In the genomic region with DNA sequence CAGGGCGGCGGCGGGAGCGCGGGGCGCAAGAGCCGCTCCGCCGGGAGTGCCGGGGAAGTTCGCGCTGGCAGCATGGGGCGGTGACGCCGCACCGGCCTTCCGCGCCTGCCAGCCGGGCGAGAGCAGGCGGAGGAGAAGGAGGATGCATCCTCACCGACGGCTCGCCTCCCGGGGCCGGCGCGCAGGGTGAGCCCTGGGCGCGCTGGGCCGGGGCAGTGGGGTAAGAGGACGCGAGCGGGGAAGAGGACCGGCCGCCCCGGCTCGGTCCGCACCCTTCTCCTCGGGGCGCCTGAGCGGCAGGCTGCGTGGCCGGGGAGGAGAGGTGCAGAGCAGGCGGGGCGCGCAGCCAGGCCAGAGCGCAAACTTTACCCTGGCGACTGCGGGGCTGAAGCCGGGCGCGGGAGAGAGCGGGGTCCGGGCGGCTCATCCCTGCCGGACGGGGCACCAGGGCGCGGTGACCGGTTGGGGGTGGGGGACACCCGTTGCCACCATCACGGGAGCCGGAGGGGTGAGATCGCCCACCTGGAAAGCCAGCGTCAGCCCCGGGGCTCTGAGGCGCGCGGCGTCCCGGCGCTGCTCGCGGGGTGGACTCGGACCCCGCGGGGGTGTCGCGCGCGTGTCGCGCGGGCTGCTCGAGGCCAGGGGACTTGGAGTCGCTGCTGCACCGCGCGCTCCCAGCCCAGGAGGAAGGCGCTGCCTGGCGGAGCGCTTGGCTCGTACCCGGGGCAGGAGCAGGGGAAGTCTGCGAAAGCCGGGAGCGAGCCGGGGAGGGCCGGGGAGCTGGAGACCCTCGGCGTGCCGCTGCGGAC, we compare ENCODE assay signal across 10 cellular contexts. TPM values are rescaled to one million over a fixed set of nuclear protein-coding genes. Genes with fewer than 3 reads are reported as not detected.
DNase-seq lines count a peak whose midpoint lies in the region; ATAC-seq, FAIRE-seq and TF ChIP-seq lines count a peak whose summit lies in the region.
"Had no signal": no experiment of that assay in that cellular context is flagged by ENCODE, and none has a peak within 500 bp of the region (broad histone marks: within the 10 kb centered on the region; RNA-seq: fewer than 3 reads in every experiment).

No MANE protein-coding gene starts in this region.

- H3K36me3 ChIP-seq in brain microvascular endothelial cell (replicated peaks), result no peaks in the 10 kb centered on the region
- H3K36me3 ChIP-seq: left lung had no signal

- peak; percentile 18 to 20 for ATAC-seq in left cardiac atrium
- ATAC-seq in Right ventricle myocardium inferior, result no peak
- no peak for ATAC-seq in HG03442 (IDR thresholded peaks at IDR 0.05; ENCODE audit: unreplicated experiment)
- no peak for ATAC-seq in GM19351 (IDR thresholded peaks at IDR 0.05; ENCODE audit: unreplicated experiment)

- no peak for TF ChIP-seq CTCF in brain microvascular endothelial cell (IDR thresholded peaks at IDR 0.05; ENCODE audit: low read depth, low read length, missing control alignments)

- intact Hi-C loops in left cardiac atrium (cut with DNase I) (loop anchor here in 1 of 2 donors (5.0 to 10.0 kb wide), 5 partner anchors 93 to 920 kb away; a partner anchor contains a TSS), Right ventricle myocardium inferior (cut with DNase I) (loop anchor here (5.0 to 10.0 kb wide), 3 partner anchors 693 to 1360 kb away; no protein-coding TSS in a partner anchor)

- H3K27me3 ChIP-seq in brain microvascular endothelial cell (replicated peaks), result peaks cover 17% of the 10 kb centered on the region

- peak overlapping the region; percentile 35 for H3K4me3 ChIP-seq in brain microvascular endothelial cell (ENCODE audit: low read depth, low read length)
- H3K4me3 ChIP-seq: left lung had no signal

- H3K27ac ChIP-seq in brain microvascular endothelial cell, result no peak overlapping the region
- H3K27ac ChIP-seq: left lung had no signal

- FAIRE-seq in urothelium cell line (lab: Jason Lieb, UNC), result no peak

- in situ Hi-C loops in brain microvascular endothelial cell (cut with HindIII; ENCODE audit: low pct_ligation_motif_present, low sequenced_read_pairs), result no loop called here

- DNase-seq in left cardiac atrium (no peak), Right ventricle myocardium inferior (ENCODE audit: missing footprints) (no peak), brain microvascular endothelial cell (no peak), kidney tubule cell (ENCODE audit: low spot score) (peak; percentile 13), urothelium cell line (ENCODE audit: low spot score) (peak; percentile 49), mesenteric fat pad (ENCODE audit: low spot score) (no peak)
- DNase-seq: CD4-positive, alpha-beta T cell had no signal

RNA-seq across cellular contexts. Expression of a gene that starts 0.5 kb away (rescaled TPM):
- 1 to 10 TPM in 1 of 2 donors, under 1 TPM in 1; 0.68 to 1.6 TPM for total RNA-seq in left cardiac atrium
- not detected for total RNA-seq in Right ventricle myocardium inferior
- not detected for total RNA-seq in mesenteric fat pad
- total RNA-seq: CD4-positive, alpha-beta T cell; left lung had no signal

Comparison
In these comparisons a context has a peak if more than half of its experiments do, and no peak if none do; other contexts are left out.
1. ATAC-seq: peak in left cardiac atrium (2 of 2); none in Right ventricle myocardium inferior (single experiment), HG03442 (single experiment) and GM19351 (single experiment).
2. DNase-seq: peak in kidney tubule cell (single experiment) and urothelium cell line (single experiment); none in left cardiac atrium (single experiment), Right ventricle myocardium inferior (single experiment), brain microvascular endothelial cell (single experiment) and mesenteric fat pad (single experiment).